ENCODE assay signal across 9 cellular contexts in the genomic region with DNA sequence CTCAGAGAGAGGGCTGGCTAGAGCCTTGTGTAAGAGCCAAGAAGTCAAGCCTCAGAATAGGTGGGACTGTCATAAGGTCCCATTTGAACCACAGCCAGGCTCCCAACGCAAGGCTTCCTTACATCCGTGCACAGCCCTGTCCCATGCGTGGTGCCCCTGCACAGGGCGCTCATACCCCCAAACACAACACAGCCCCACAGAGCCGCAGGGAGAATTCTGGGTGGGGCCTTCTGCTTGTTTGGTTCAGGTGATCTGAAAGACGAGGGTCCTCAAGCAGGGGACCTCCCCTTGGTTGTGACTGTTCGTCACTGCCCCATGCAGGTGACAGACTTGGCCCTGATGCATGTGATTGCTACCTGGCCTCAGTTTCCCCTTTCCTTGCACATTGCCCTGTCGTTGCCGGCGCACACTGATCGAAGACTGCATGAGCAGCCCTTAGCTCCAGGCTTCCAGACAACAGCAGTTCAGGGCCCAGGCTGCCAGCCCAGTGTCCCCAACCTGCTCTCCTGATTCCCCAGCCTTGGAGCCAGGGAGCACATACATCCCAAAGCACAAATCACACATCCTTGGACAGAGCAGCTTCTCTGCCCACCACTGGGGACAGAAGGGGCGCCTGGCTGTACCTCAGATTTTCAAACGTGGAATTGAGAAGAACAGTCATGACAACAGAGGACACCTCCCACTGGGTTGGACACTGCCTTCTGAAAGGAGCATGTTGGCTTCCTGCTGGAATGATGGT. TPM values are rescaled to one million over a fixed set of nuclear protein-coding genes. Genes with fewer than 3 reads are reported as not detected.
"Had no signal": no experiment of that assay in that cellular context is flagged by ENCODE, and none has a peak within 500 bp of the region (broad histone marks: within the 10 kb centered on the region; RNA-seq: fewer than 3 reads in every experiment).

No MANE protein-coding gene starts in this region.

- H3K9me3 ChIP-seq: HAP-1 had no signal

- H2AFZ ChIP-seq: GM23338 had no signal

- H3K4me2 ChIP-seq: GM23338 had no signal

- H3K4me1 ChIP-seq: HAP-1 had no signal

- FAIRE-seq: HepG2 had no signal

- H3K4me3 ChIP-seq: GM23338, HAP-1 had no signal

- DNase-seq: H7, HFFc6 had no signal

- ATAC-seq: GM23338, HCT116, HepG2 had no signal

- H3K27ac ChIP-seq: HL-60 had no signal

RNA-seq across cellular contexts. Expression of a gene that starts 49.4 kb away (rescaled TPM):
- total RNA-seq: GM23338, H4, H7, HFFc6, HT1080 had no signal
